Comparison of ENCODE assay signal across 1 cellular context in genomic region chr19:58352760-58353671, GRCh38.
TF ChIP-seq lines count a peak whose summit lies in the region.

Gene A1BG (minus strand): TSS chr19:58353492. CDS start chr19:58353437, 55 bp downstream.

TF ChIP-seq in H1, 55 proteins besides CTCF, POLR2A, EP300 and RAD21:
- TF ChIP-seq EGR1 (IDR thresholded peaks at IDR 0.05; ENCODE audit: borderline replicate concordance, low read depth, low read length) (no peak), KDM5A (IDR thresholded peaks at IDR 0.05; ENCODE audit: low read length) (no peak), RFX5 (IDR thresholded peaks at IDR 0.05; ENCODE audit: borderline replicate concordance, low read depth, low read length) (no peak), POLR2AphosphoS5 (IDR thresholded peaks at IDR 0.05; ENCODE audit: low read depth, low read length) (no peak), CREB1 (IDR thresholded peaks at IDR 0.05) (no peak), SP1 (IDR thresholded peaks at IDR 0.05; ENCODE audit: low read depth, low read length) (no peak), CEBPB (IDR thresholded peaks at IDR 0.05; ENCODE audit: low read depth, low read length) (no peak), ZNF274 (IDR thresholded peaks at IDR 0.05; ENCODE audit: borderline replicate concordance, extremely low read depth, low read length) (no peak), MAX (IDR thresholded peaks at IDR 0.05) (no peak), EZH2 (IDR thresholded peaks at IDR 0.05; ENCODE audit: low read depth, low read length, severe bottlenecking) (no peak), FOSL1 (IDR thresholded peaks at IDR 0.05; ENCODE audit: insufficient read depth, low read depth, low read length) (no peak), BRCA1 (IDR thresholded peaks at IDR 0.05; ENCODE audit: low read depth, low read length) (no peak)
